18 cellular contexts compared by ENCODE assay signal in the genomic region with DNA sequence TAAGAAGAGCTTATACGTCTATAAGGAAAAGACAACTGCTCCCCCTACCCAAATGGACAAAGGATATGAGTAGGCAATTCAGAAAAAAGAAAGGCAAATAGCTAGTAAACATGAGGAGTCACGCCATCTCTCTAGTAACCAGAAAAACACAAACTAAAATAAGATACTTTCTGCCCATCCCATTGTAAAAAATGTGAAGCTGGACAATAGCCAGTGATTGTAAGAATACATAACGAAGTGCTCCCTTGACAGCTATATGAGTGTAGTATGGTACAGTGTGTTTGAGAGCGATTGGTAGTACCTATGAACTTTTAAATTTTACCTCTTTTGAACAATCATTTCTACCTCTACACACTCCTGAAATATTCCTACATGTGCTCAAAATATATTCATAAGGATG. TPM values are rescaled to one million over a fixed set of nuclear protein-coding genes. Genes with fewer than 3 reads are reported as not detected.
DNase-seq lines count a peak whose midpoint lies in the region; ATAC-seq, FAIRE-seq and TF ChIP-seq lines count a peak whose summit lies in the region.
"Had no signal": no experiment of that assay in that cellular context is flagged by ENCODE, and none has a peak within 500 bp of the region (broad histone marks: within the 10 kb centered on the region; RNA-seq: fewer than 3 reads in every experiment).

No MANE protein-coding gene starts in this region.

- no peaks in the 10 kb centered on the region for H3K4me1 ChIP-seq in pancreas
- H3K4me1 ChIP-seq: A549, Caco-2 had no signal

- H3K27me3 ChIP-seq in pancreas, result no peaks in the 10 kb centered on the region

- FAIRE-seq in GM19239 (lab: Jason Lieb, UNC) (peak; percentile 4), pancreas (lab: Jason Lieb, UNC) (no peak)
- FAIRE-seq: A549, H54 had no signal

- ATAC-seq in pancreas, result no peak
- ATAC-seq: A549; CD8-positive, alpha-beta T cell; HCT116 had no signal

- DNase-seq in GM19239 (ENCODE audit: insufficient read length, low spot score) (no peak), LHCN-M2 (ENCODE audit: low read depth) (peak; percentile 13), cardiac fibroblast (ENCODE audit: low read depth in 2 of 2) (peak; percentile 22 to 47), myocyte (ENCODE audit: low read depth) (peak; percentile 11), putamen (ENCODE audit: low spot score) (no peak), pancreas (no peak), nucleus accumbens (lab: John Stamatoyannopoulos, UW) (no peak), cerebellar cortex (ENCODE audit: low spot score) (no peak)
- DNase-seq: Caco-2; CD8-positive, alpha-beta T cell; DND-41; GF-D8 had no signal

- intact Hi-C loops in pancreas (cut with DNase I), result loop anchor here in 1 of 3 donors (10.0 kb wide), 2 partner anchors 250 to 390 kb away; no protein-coding TSS in a partner anchor

- no peaks in the 10 kb centered on the region for H3K9me3 ChIP-seq in pancreas
- H3K9me3 ChIP-seq: A549, Caco-2 had no signal

- no peak overlapping the region for H3K4me3 ChIP-seq in cardiac fibroblast (replicated peaks in 1 of 2; ENCODE audit: low read depth in 2 of 2, low read length in 2 of 2)
- no peak overlapping the region for H3K4me3 ChIP-seq in pancreas
- H3K4me3 ChIP-seq: A549 had no signal

- no peak overlapping the region for H3K27ac ChIP-seq in pancreas
- H3K27ac ChIP-seq: A549 had no signal

- H3K36me3 ChIP-seq in pancreas, result no peaks in the 10 kb centered on the region

- TF ChIP-seq CTCF in cardiac fibroblast (IDR thresholded peaks at IDR 0.05; ENCODE audit: low read depth, low read length) (no peak), pancreas (IDR thresholded peaks at IDR 0.05) (no peak)

- WGBS in pancreas, 2 donors, result 70 to 74% methylated on average over 4 of the region's 4 CpGs

RNA-seq across cellular contexts. Expression of a gene that starts 7.5 kb away (rescaled TPM):
- total RNA-seq in LHCN-M2 (2014; rRNA removed), result not detected in 2 replicates
- polyA plus RNA-seq in LHCN-M2 (2012), result not detected
- not detected in 2 replicates for total RNA-seq in myocyte
- polyA plus RNA-seq in myocyte (2012), result not detected
- total RNA-seq in pancreas, result not detected
- not detected for polyA plus RNA-seq in pancreas
- total RNA-seq: Caco-2; CD8-positive, alpha-beta T cell had no signal
- polyA plus RNA-seq: A549, AG04450, BJ, CD14-positive monocyte had no signal

RNA-seq across cellular contexts. Expression of a gene that starts 33.1 kb away (rescaled TPM):
- total RNA-seq in LHCN-M2 (2014; rRNA removed) (13.2 and 16.3 TPM in 2 replicates), myocyte (34.8 and 39.5 TPM in 2 replicates), pancreas (10 to 100 TPM in 1 of 6 donors, 1 to 10 TPM in 5; 6.0 to 10.3 (median 7.5) TPM)
- 6.2 TPM for polyA plus RNA-seq in LHCN-M2 (2012)
- 10.8 TPM for polyA plus RNA-seq in myocyte (2012)
- polyA plus RNA-seq in pancreas, result 10 to 100 TPM; 11.0 to 18.1 TPM

Comparison
In these comparisons a context has a peak if more than half of its experiments do, and no peak if none do; other contexts are left out.
1. DNase-seq: peak in LHCN-M2 (single experiment), cardiac fibroblast (2 of 2) and myocyte (single experiment); none in GM19239 (single experiment), putamen (single experiment), pancreas (0 of 6), nucleus accumbens (0 of 56) and cerebellar cortex (single experiment).